In the genomic region with DNA sequence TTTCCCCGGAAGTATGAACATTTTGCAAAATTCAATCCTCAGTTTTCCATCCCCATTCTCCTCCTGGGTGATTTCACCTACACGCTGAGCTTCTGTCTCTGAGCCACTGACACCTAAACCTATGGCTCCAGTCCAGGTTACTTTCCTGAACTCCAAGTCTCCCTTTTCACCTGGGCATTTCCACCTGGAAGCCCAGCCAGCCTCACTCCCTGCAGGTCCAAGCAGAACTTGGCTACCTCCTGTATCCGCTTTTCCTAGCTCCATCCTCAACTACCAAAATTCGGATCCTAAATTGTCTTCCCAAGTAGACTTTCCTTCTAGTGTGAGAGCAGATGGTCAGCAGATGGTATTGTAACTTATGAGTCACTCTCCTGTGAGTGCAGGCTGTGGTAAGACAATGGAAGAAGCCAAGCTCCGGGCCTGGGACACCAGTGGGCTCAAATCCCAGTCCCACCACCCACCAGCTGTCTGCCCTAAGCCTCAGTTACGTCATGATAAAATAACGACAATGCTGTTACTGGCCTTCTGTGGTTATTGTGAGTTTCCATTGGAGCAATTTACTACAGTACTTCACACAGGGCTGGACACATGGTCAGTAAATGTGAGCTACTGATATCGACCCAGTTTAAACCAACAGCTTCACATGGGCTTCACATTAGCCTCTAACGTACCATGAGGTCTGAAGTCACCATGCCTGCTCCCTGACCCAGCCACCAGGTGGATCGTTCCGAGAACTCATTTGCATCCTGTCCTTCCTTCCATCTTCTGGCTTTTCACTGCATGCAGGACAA, we compare ENCODE assay signal across 8 cellular contexts.
DNase-seq lines count a peak whose midpoint lies in the region; ATAC-seq and TF ChIP-seq lines count a peak whose summit lies in the region.

No MANE protein-coding gene starts in this region.

- peak overlapping the region in 9 of 11 experiments; percentile 12 to 70 (median 40); a peak in 11 of 22 replicates for H3K27ac ChIP-seq in BLaER1 treated with 17β-estradiol and CSF1 and Interleukin-3, amounts not matched to agents 10 nM and 100 nM
- peak overlapping the region; percentile 17 to 41 for H3K27ac ChIP-seq in mucosa of rectum (ENCODE audit: low read depth in 2 of 2, low read length in 2 of 2)
- H3K27ac ChIP-seq in MM.1S (ENCODE audit: low read length), result no peak overlapping the region

- peak overlapping the region in 9 of 11 experiments; percentile 65 to 77 (median 73); a peak in 16 of 22 replicates for H3K4me2 ChIP-seq in BLaER1 treated with 17β-estradiol and CSF1 and Interleukin-3, amounts not matched to agents 10 nM and 100 nM
- H3K4me2 ChIP-seq in MM.1S (ENCODE audit: low read depth, low read length), result no peak overlapping the region

- H3K9me3 ChIP-seq in BLaER1 treated with 17β-estradiol and CSF1 and Interleukin-3, amounts not matched to agents 10 nM and 100 nM (replicated peaks in 1 of 11), result no peaks in the 10 kb centered on the region; a peak in 1 of 22 replicates
- H3K9me3 ChIP-seq in mucosa of rectum (ENCODE audit: control insufficient read depth in 2 of 2, low read length in 2 of 2), result no peaks in the 10 kb centered on the region
- no peaks in the 10 kb centered on the region for H3K9me3 ChIP-seq in MM.1S (replicated peaks; ENCODE audit: insufficient read depth, low read length)

- H4K20me1 ChIP-seq in BLaER1 treated with 17β-estradiol and CSF1 and Interleukin-3, amounts not matched to agents 10 nM and 100 nM, result no peaks in the 10 kb centered on the region
- H4K20me1 ChIP-seq in MM.1S (ENCODE audit: insufficient read depth, low read length), result no peaks in the 10 kb centered on the region

- no peaks in the 10 kb centered on the region for H3K36me3 Mint-ChIP-seq in nephron progenitor cell (ENCODE audit: low read depth)

- no peak overlapping the region for H3K9ac ChIP-seq in BLaER1 treated with 17β-estradiol and CSF1 and Interleukin-3, amounts not matched to agents 10 nM and 100 nM
- no peak overlapping the region for H3K9ac ChIP-seq in mucosa of rectum (ENCODE audit: low read depth in 1 of 2, low read length in 2 of 2)
- no peak overlapping the region for H3K9ac ChIP-seq in MM.1S (ENCODE audit: low read length)

- no peak for ATAC-seq in GM18511 (IDR thresholded peaks at IDR 0.05; ENCODE audit: unreplicated experiment)

- H3K4me1 ChIP-seq in BLaER1 treated with 17β-estradiol and CSF1 and Interleukin-3, amounts not matched to agents 10 nM and 100 nM, result peaks cover 21 to 47% (median 40%) of the 10 kb centered on the region in 10 experiments
- H3K4me1 ChIP-seq in mucosa of rectum (ENCODE audit: control insufficient read depth in 2 of 2, insufficient read depth in 2 of 2, low read length in 2 of 2) (peaks cover 0 to 3% of the 10 kb centered on the region in 2 donors), MM.1S (ENCODE audit: low read length) (no peaks in the 10 kb centered on the region)

- H3K36me3 ChIP-seq in BLaER1 treated with 17β-estradiol and CSF1 and Interleukin-3, amounts not matched to agents 10 nM and 100 nM, result peaks cover 0 to 69% (median 4%) of the 10 kb centered on the region in 11 experiments; a peak in 11 of 22 replicates
- H3K36me3 ChIP-seq in mucosa of rectum (ENCODE audit: control insufficient read depth in 2 of 2, insufficient read depth in 2 of 2, low read length in 2 of 2), result peaks cover 0 to 2% of the 10 kb centered on the region in 2 donors
- H3K36me3 ChIP-seq in MM.1S (replicated peaks; ENCODE audit: insufficient read depth, low read length), result no peaks in the 10 kb centered on the region

- H3K4me3 ChIP-seq in BLaER1 treated with 17β-estradiol and CSF1 and Interleukin-3, amounts not matched to agents 10 nM and 100 nM, result no peak overlapping the region
- H3K4me3 ChIP-seq in mucosa of rectum (ENCODE audit: low read length in 2 of 2) (no peak overlapping the region), MM.1S (ENCODE audit: low read length) (no peak overlapping the region)

- no peak for TF ChIP-seq CTCF in MM.1S (IDR thresholded peaks at IDR 0.05; ENCODE audit: low read length)
- TF ChIP-seq CTCF in nephron progenitor cell (IDR thresholded peaks at IDR 0.05), result no peak

- DNase-seq in NCI-H2196 treated with DMSO at 0.1 percent for 48 hours (lab: John Stamatoyannopoulos, UW; ENCODE audit: unreplicated experiment) (peak; percentile 92), cerebellar nuclear complex (lab: John Stamatoyannopoulos, UW) (peak; percentile 69 to 95), MM.1S (no peak), NOMO-1 treated with dmso at 0.1 percent for 144 hours (lab: John Stamatoyannopoulos, UW; ENCODE audit: unreplicated experiment) (no peak), nephron progenitor cell (no peak)

- no peaks in the 10 kb centered on the region for H3K9me3 Mint-ChIP-seq in nephron progenitor cell

- H3K27me3 Mint-ChIP-seq in nephron progenitor cell (ENCODE audit: low read depth, poor library complexity), result peaks cover 21% of the 10 kb centered on the region

- H3K27me3 ChIP-seq in BLaER1 treated with 17β-estradiol and CSF1 and Interleukin-3, amounts not matched to agents 10 nM and 100 nM, result no peaks in the 10 kb centered on the region
- H3K27me3 ChIP-seq in mucosa of rectum (ENCODE audit: control insufficient read depth in 2 of 2, insufficient read depth in 2 of 2, low read length in 2 of 2) (no peaks in the 10 kb centered on the region), MM.1S (replicated peaks; ENCODE audit: insufficient read depth, low read length) (no peaks in the 10 kb centered on the region)

- H3K4me3 Mint-ChIP-seq in nephron progenitor cell, result no peak overlapping the region

- H3K27ac Mint-ChIP-seq in nephron progenitor cell, result no peak overlapping the region

- H3K9me2 ChIP-seq in MM.1S (replicated peaks; ENCODE audit: insufficient read depth, low read length), result no peaks in the 10 kb centered on the region

- H3K4me1 Mint-ChIP-seq in nephron progenitor cell, result peaks cover 5% of the 10 kb centered on the region

- H3F3A ChIP-seq in MM.1S (ENCODE audit: insufficient read depth, low read length), result no peaks in the 10 kb centered on the region

- H3K79me2 ChIP-seq in MM.1S (ENCODE audit: low read length), result no peaks in the 10 kb centered on the region

- no peak overlapping the region for H2AFZ ChIP-seq in MM.1S (ENCODE audit: low read length)

Comparison
In these comparisons a context has a peak if more than half of its experiments do, and no peak if none do; other contexts are left out.
1. DNase-seq: peak in NCI-H2196 treated with DMSO at 0.1 percent for 48 hours (single experiment) and cerebellar nuclear complex (2 of 2); none in MM.1S (single experiment), NOMO-1 treated with dmso at 0.1 percent for 144 hours (single experiment) and nephron progenitor cell (single experiment).